ENCODE assay signal across 11 cellular contexts in genomic region chr3:149380220-149380619, GRCh38. TPM values are rescaled to one million over a fixed set of nuclear protein-coding genes. Genes with fewer than 3 reads are reported as not detected.
"Had no signal": no experiment of that assay in that cellular context is flagged by ENCODE, and none has a peak within 500 bp of the region (broad histone marks: within the 10 kb centered on the region; RNA-seq: fewer than 3 reads in every experiment).

No MANE protein-coding gene starts in this region.

RNA-seq across cellular contexts. Expression of gene TM4SF1, which starts 2.8 kb away (rescaled TPM):
- total RNA-seq: activated naive CD4-positive, alpha-beta T cell treated with anti-CD3 and anti-CD28 coated beads for 36 hours; activated naive CD4-positive, alpha-beta T cell treated with anti-CD3 and anti-CD28 coated beads, Interleukin-2, amount 50 U/mL, for 72 hours; activated naive CD8-positive, alpha-beta T cell treated with anti-CD3 and anti-CD28 coated beads for 36 hours; activated naive CD8-positive, alpha-beta T cell treated with anti-CD3 and anti-CD28 coated beads, Interleukin-2, amount 10 ng/mL, durations not matched to agents 7 days and 5 days; activated T-helper 2 cell treated with anti-CD3 and anti-CD28 coated beads, Interferon-gamma antibody, Interleukin-2, Interleukin-4, amounts not matched to agents 10 μg/mL and 5 μg/mL and 100 μg/mL, durations not matched to agents 14 hours and 24 hours and 36 hours had no signal

RNA-seq across cellular contexts. Expression of gene TM4SF18, which starts 46.8 kb away (rescaled TPM):
- total RNA-seq: activated naive CD4-positive, alpha-beta T cell treated with anti-CD3 and anti-CD28 coated beads for 36 hours; activated naive CD4-positive, alpha-beta T cell treated with anti-CD3 and anti-CD28 coated beads, Interleukin-2, amount 50 U/mL, for 72 hours; activated naive CD8-positive, alpha-beta T cell treated with anti-CD3 and anti-CD28 coated beads for 36 hours; activated naive CD8-positive, alpha-beta T cell treated with anti-CD3 and anti-CD28 coated beads, Interleukin-2, amount 10 ng/mL, durations not matched to agents 7 days and 5 days; activated T-cell treated with anti-CD3 and anti-CD28 coated beads, Interleukin-2, amount 50 U/mL, for 4 hours; activated T-cell treated with anti-CD3 and anti-CD28 coated beads, Interleukin-2, amount 50 U/mL, for 72 hours; activated T-helper 1 cell treated with anti-CD3 and anti-CD28 coated beads, Interleukin-12 subunit alpha, Interleukin-12 subunit beta, Interleukin-2, Interleukin-4 antibody, amounts not matched to agents 30 ng/mL and 10 ng/mL and 1 ng/mL, durations not matched to agents 14 hours and 24 hours and 36 hours; activated T-helper 17 cell treated with anti-CD3 and anti-CD28 coated beads, Interleukin-2, amount 50 U/mL, for 72 hours; activated T-helper 2 cell treated with anti-CD3 and anti-CD28 coated beads, Interferon-gamma antibody, Interleukin-2, Interleukin-4, amounts not matched to agents 10 μg/mL and 5 μg/mL and 100 μg/mL, durations not matched to agents 14 hours and 24 hours and 36 hours; bronchial epithelial cell had no signal
- polyA plus RNA-seq: cardiac muscle cell had no signal
